ENCODE assay signal across 1 cellular context in genomic region chr11:119091966-119092879, GRCh38.
TF ChIP-seq lines count a peak whose summit lies in the region.

No MANE protein-coding gene starts in this region.

TF ChIP-seq in HEK293, 187 proteins besides CTCF, POLR2A, EP300 and RAD21:
- TF ChIP-seq ZNF837 (tag by site-specific recombination; IDR thresholded peaks at IDR 0.05) (no peak), KLF10 (tag by site-specific recombination; IDR thresholded peaks at IDR 0.05) (no peak), KLF8 (tag by site-specific recombination; IDR thresholded peaks at IDR 0.05) (0 out of 2 replicates have a peak, but pooled peaks have one; percentile 9), ZNF239 (tag by site-specific recombination; IDR thresholded peaks at IDR 0.05) (no peak), ZSCAN16 (tag by site-specific recombination; IDR thresholded peaks at IDR 0.05) (no peak), ZFP69B (tag by site-specific recombination; IDR thresholded peaks at IDR 0.05) (peak; percentile 79), ZNF19 (tag by site-specific recombination; IDR thresholded peaks at IDR 0.05; ENCODE audit: low read depth) (no peak), ZNF48 (tag by site-specific recombination; IDR thresholded peaks at IDR 0.05) (no peak), FEZF1 (tag by site-specific recombination; IDR thresholded peaks at IDR 0.05) (no peak), ZBTB17 (tag by site-specific recombination; IDR thresholded peaks at IDR 0.05) (0 out of 2 replicates have a peak, but pooled peaks have one; percentile 60), ZNF692 (tag by site-specific recombination; IDR thresholded peaks at IDR 0.05) (peak; percentile 73), IKZF3 (tag by site-specific recombination; IDR thresholded peaks at IDR 0.05) (0 out of 2 replicates have a peak, but pooled peaks have one; percentile 31), ZNF366 (tag by site-specific recombination; conservative IDR thresholded peaks at IDR 0.05) (no peak), SP2 (tag by site-specific recombination; IDR thresholded peaks at IDR 0.05) (no peak), ZNF501 (tag by site-specific recombination; IDR thresholded peaks at IDR 0.05) (0 out of 2 replicates have a peak, but pooled peaks have one; percentile 11), EGR2 (tag by site-specific recombination; IDR thresholded peaks at IDR 0.05; ENCODE audit: low read depth) (peak; percentile 27; the same call in 1 of the 2 replicates), PRDM10 (tag by site-specific recombination; IDR thresholded peaks at IDR 0.05) (peak; percentile 54), ZNF529 (tag by site-specific recombination; IDR thresholded peaks at IDR 0.05; ENCODE audit: insufficient replicate concordance) (no peak), SCRT2 (tag by site-specific recombination; IDR thresholded peaks at IDR 0.05) (peak; percentile 74), ZNF24 (tag by site-specific recombination; IDR thresholded peaks at IDR 0.05) (no peak), ZNF157 (tag by site-specific recombination; IDR thresholded peaks at IDR 0.05) (no peak), ZNF140 (tag by site-specific recombination; IDR thresholded peaks at IDR 0.05) (no peak), ZNF658 (tag by site-specific recombination; IDR thresholded peaks at IDR 0.05) (no peak), ZFHX2 (tag by site-specific recombination; conservative IDR thresholded peaks at IDR 0.05) (peak; percentile 41; the same call in 1 of the 2 replicates), OSR2 (tag by site-specific recombination; IDR thresholded peaks at IDR 0.05) (peak; percentile 52), ZNF133 (tag by site-specific recombination; IDR thresholded peaks at IDR 0.05) (no peak), SCRT1 (tag by site-specific recombination; IDR thresholded peaks at IDR 0.05; ENCODE audit: borderline replicate concordance) (peak; percentile 79; the same call in 1 of the 2 replicates), ZNF670 (tag by site-specific recombination; IDR thresholded peaks at IDR 0.05; ENCODE audit: low read depth) (no peak), ZNF600 (tag by site-specific recombination; IDR thresholded peaks at IDR 0.05) (peak; percentile 64), GLIS1 (tag by site-specific recombination; IDR thresholded peaks at IDR 0.05) (no peak), ZNF433 (tag by site-specific recombination; IDR thresholded peaks at IDR 0.05; ENCODE audit: low read depth) (no peak)
- TF ChIP-seq, protein P1, sequence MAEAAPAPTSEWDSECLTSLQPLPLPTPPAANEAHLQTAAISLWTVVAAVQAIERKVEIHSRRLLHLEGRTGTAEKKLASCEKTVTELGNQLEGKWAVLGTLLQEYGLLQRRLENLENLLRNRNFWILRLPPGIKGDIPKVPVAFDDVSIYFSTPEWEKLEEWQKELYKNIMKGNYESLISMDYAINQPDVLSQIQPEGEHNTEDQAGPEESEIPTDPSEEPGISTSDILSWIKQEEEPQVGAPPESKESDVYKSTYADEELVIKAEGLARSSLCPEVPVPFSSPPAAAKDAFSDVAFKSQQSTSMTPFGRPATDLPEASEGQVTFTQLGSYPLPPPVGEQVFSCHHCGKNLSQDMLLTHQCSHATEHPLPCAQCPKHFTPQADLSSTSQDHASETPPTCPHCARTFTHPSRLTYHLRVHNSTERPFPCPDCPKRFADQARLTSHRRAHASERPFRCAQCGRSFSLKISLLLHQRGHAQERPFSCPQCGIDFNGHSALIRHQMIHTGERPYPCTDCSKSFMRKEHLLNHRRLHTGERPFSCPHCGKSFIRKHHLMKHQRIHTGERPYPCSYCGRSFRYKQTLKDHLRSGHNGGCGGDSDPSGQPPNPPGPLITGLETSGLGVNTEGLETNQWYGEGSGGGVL (tag by site-specific recombination; IDR thresholded peaks at IDR 0.05) = no peak
- TF ChIP-seq, protein P2, sequence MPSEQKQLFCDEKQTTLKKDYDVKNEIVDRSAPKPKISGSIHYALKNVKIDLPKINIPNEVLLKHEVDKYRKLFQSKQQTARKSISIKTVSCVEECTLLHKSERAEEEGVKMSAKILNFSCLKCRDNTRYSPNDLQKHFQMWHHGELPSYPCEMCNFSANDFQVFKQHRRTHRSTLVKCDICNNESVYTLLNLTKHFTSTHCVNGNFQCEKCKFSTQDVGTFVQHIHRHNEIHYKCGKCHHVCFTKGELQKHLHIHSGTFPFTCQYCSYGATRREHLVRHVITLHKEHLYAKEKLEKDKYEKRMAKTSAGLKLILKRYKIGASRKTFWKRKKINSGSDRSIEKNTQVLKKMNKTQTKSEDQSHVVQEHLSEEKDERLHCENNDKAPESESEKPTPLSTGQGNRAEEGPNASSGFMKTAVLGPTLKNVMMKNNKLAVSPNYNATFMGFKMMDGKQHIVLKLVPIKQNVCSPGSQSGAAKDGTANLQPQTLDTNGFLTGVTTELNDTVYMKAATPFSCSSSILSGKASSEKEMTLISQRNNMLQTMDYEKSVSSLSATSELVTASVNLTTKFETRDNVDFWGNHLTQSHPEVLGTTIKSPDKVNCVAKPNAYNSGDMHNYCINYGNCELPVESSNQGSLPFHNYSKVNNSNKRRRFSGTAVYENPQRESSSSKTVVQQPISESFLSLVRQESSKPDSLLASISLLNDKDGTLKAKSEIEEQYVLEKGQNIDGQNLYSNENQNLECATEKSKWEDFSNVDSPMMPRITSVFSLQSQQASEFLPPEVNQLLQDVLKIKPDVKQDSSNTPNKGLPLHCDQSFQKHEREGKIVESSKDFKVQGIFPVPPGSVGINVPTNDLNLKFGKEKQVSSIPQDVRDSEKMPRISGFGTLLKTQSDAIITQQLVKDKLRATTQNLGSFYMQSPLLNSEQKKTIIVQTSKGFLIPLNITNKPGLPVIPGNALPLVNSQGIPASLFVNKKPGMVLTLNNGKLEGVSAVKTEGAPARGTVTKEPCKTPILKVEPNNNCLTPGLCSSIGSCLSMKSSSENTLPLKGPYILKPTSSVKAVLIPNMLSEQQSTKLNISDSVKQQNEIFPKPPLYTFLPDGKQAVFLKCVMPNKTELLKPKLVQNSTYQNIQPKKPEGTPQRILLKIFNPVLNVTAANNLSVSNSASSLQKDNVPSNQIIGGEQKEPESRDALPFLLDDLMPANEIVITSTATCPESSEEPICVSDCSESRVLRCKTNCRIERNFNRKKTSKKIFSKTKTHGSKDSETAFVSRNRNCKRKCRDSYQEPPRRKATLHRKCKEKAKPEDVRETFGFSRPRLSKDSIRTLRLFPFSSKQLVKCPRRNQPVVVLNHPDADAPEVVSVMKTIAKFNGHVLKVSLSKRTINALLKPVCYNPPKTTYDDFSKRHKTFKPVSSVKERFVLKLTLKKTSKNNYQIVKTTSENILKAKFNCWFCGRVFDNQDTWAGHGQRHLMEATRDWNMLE (tag by site-specific recombination; conservative IDR thresholded peaks at IDR 0.05; ENCODE audit: low read depth) = no peak
- TF ChIP-seq, protein P3, sequence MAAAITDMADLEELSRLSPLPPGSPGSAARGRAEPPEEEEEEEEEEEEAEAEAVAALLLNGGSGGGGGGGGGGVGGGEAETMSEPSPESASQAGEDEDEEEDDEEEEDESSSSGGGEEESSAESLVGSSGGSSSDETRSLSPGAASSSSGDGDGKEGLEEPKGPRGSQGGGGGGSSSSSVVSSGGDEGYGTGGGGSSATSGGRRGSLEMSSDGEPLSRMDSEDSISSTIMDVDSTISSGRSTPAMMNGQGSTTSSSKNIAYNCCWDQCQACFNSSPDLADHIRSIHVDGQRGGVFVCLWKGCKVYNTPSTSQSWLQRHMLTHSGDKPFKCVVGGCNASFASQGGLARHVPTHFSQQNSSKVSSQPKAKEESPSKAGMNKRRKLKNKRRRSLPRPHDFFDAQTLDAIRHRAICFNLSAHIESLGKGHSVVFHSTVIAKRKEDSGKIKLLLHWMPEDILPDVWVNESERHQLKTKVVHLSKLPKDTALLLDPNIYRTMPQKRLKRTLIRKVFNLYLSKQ (tag by site-specific recombination; IDR thresholded peaks at IDR 0.05; ENCODE audit: borderline replicate concordance) = no peak
- TF ChIP-seq, protein P4, sequence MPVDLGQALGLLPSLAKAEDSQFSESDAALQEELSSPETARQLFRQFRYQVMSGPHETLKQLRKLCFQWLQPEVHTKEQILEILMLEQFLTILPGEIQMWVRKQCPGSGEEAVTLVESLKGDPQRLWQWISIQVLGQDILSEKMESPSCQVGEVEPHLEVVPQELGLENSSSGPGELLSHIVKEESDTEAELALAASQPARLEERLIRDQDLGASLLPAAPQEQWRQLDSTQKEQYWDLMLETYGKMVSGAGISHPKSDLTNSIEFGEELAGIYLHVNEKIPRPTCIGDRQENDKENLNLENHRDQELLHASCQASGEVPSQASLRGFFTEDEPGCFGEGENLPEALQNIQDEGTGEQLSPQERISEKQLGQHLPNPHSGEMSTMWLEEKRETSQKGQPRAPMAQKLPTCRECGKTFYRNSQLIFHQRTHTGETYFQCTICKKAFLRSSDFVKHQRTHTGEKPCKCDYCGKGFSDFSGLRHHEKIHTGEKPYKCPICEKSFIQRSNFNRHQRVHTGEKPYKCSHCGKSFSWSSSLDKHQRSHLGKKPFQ (tag by site-specific recombination; IDR thresholded peaks at IDR 0.05) = no peak
- TF ChIP-seq, protein P5, sequence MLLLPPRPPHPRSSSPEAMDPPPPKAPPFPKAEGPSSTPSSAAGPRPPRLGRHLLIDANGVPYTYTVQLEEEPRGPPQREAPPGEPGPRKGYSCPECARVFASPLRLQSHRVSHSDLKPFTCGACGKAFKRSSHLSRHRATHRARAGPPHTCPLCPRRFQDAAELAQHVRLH (tag by site-specific recombination; IDR thresholded peaks at IDR 0.05) = no peak
- TF ChIP-seq, protein P6, sequence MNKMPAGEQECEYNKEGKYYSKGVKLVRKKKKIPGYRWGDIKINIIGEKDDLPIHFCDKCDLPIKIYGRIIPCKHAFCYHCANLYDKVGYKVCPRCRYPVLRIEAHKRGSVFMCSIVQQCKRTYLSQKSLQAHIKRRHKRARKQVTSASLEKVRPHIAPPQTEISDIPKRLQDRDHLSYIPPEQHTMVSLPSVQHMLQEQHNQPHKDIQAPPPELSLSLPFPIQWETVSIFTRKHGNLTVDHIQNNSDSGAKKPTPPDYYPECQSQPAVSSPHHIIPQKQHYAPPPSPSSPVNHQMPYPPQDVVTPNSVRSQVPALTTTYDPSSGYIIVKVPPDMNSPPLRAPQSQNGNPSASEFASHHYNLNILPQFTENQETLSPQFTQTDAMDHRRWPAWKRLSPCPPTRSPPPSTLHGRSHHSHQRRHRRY (tag by site-specific recombination; IDR thresholded peaks at IDR 0.05) = no peak
- TF ChIP-seq, protein P7, sequence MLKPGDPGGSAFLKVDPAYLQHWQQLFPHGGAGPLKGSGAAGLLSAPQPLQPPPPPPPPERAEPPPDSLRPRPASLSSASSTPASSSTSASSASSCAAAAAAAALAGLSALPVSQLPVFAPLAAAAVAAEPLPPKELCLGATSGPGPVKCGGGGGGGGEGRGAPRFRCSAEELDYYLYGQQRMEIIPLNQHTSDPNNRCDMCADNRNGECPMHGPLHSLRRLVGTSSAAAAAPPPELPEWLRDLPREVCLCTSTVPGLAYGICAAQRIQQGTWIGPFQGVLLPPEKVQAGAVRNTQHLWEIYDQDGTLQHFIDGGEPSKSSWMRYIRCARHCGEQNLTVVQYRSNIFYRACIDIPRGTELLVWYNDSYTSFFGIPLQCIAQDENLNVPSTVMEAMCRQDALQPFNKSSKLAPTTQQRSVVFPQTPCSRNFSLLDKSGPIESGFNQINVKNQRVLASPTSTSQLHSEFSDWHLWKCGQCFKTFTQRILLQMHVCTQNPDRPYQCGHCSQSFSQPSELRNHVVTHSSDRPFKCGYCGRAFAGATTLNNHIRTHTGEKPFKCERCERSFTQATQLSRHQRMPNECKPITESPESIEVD (tag by site-specific recombination; IDR thresholded peaks at IDR 0.05) = no peak
